10 cellular contexts compared by ENCODE assay signal in genomic region chr1:231032963-231033362, GRCh38.
"Had no signal": no experiment of that assay in that cellular context is flagged by ENCODE, and none has a peak within 500 bp of the region (broad histone marks: within the 10 kb centered on the region; RNA-seq: fewer than 3 reads in every experiment).

No MANE protein-coding gene starts in this region.

- H3K36me3 ChIP-seq: cardiac muscle cell, colonic mucosa, gastrocnemius medialis had no signal

- H3K4me3 ChIP-seq: cardiac muscle cell, colonic mucosa, gastrocnemius medialis had no signal

- H3K4me1 ChIP-seq: colonic mucosa, gastrocnemius medialis had no signal

- DNase-seq: activated CD4-positive, alpha-beta memory T cell treated with anti-CD3 and anti-CD28 coated beads for 36 hours; activated CD4-positive, alpha-beta T cell treated with anti-CD3 and anti-CD28 coated beads for 1 hour; activated naive CD4-positive, alpha-beta T cell; colonic mucosa; effector CD4-positive, alpha-beta T cell; gastrocnemius medialis; left ventricle myocardium superior; stimulated activated CD4-positive, alpha-beta T cell treated with anti-CD3 and anti-CD28 coated beads, Interleukin-15, amount 100 ng/mL, for 24 hours; stimulated activated CD4-positive, alpha-beta T cell treated with anti-CD3 and anti-CD28 coated beads, Interleukin-4, amount 100 ng/mL, for 24 hours had no signal

- H3K27me3 ChIP-seq: cardiac muscle cell, colonic mucosa had no signal

- ATAC-seq: gastrocnemius medialis, left ventricle myocardium superior had no signal

- H3K9me3 ChIP-seq: colonic mucosa, gastrocnemius medialis had no signal

- H3K27ac ChIP-seq: cardiac muscle cell, colonic mucosa, gastrocnemius medialis had no signal
